In genomic region chr12:106329231-106329985, GRCh38 we compare ENCODE assay signal across 15 cellular contexts. TPM values are rescaled to one million over a fixed set of nuclear protein-coding genes. Genes with fewer than 3 reads are reported as not detected.
DNase-seq lines count a peak whose midpoint lies in the region; ATAC-seq and TF ChIP-seq lines count a peak whose summit lies in the region.
"Had no signal": no experiment of that assay in that cellular context is flagged by ENCODE, and none has a peak within 500 bp of the region (broad histone marks: within the 10 kb centered on the region; RNA-seq: fewer than 3 reads in every experiment).

No MANE protein-coding gene starts in this region.

- H3K27ac ChIP-seq in heart right ventricle (peak overlapping the region in 5 of 10 donors; percentile 7 to 46 (median 32)), right cardiac atrium (ENCODE audit: low read length) (no peak overlapping the region), SK-N-MC (peak overlapping the region; percentile 86), vagina (peak overlapping the region; percentile 68), sigmoid colon (no peak overlapping the region)
- H3K27ac ChIP-seq: Peyer's patch, thoracic aorta had no signal

- intact Hi-C loops in heart right ventricle (cut with DNase I) = no loop called here
- intact Hi-C loops in right cardiac atrium (cut with DNase I) = no loop called here
- intact Hi-C loops in vagina (cut with DNase I) = no loop called here
- intact Hi-C loops in sigmoid colon (cut with DNase I) = no loop called here

- H3K9ac ChIP-seq in SK-N-MC (ENCODE audit: insufficient read length) = peak overlapping the region; percentile 39

- no peaks in the 10 kb centered on the region for H3K9me3 ChIP-seq in heart right ventricle
- H3K9me3 ChIP-seq in right cardiac atrium (ENCODE audit: control insufficient read depth, low read length) = no peaks in the 10 kb centered on the region
- no peaks in the 10 kb centered on the region; the same call in 1 of the 2 replicates for H3K9me3 ChIP-seq in SK-N-MC (ENCODE audit: low read depth, low read length)
- no peaks in the 10 kb centered on the region for H3K9me3 ChIP-seq in vagina
- H3K9me3 ChIP-seq in sigmoid colon = no peaks in the 10 kb centered on the region
- H3K9me3 ChIP-seq: Peyer's patch, thoracic aorta had no signal

- peak in 6 of 8 donors; percentile 43 to 65 (median 53) for ATAC-seq in heart right ventricle
- no peak for ATAC-seq in right cardiac atrium
- no peak for ATAC-seq in stimulated activated naive CD8-positive, alpha-beta T cell treated with anti-CD3 and anti-CD28 coated beads, Interleukin-15, Interleukin-2, amounts not matched to agents 100 U/mL and 50 U/mL, for 24 hours
- no peak for ATAC-seq in HG03378 (IDR thresholded peaks at IDR 0.05; ENCODE audit: unreplicated experiment)
- ATAC-seq: esophagus mucosa had no signal

- no peak for TF ChIP-seq EP300 in sigmoid colon (IDR thresholded peaks at IDR 0.05)

- TF ChIP-seq CTCF in heart right ventricle (IDR thresholded peaks at IDR 0.05) (no peak), vagina (IDR thresholded peaks at IDR 0.05) (no peak), sigmoid colon (IDR thresholded peaks at IDR 0.05) (no peak)

- H3K36me3 ChIP-seq in heart right ventricle (peaks cover 0 to 100% (median 41%) of the 10 kb centered on the region in 9 donors), SK-N-MC (ENCODE audit: insufficient read depth, low read length) (no peaks in the 10 kb centered on the region; the same call in 1 of the 2 replicates), vagina (peaks cover 0 to 30% of the 10 kb centered on the region in 2 donors), sigmoid colon (peaks cover 10 to 82% (median 19%) of the 10 kb centered on the region in 4 donors)

- H3K4me3 ChIP-seq in heart right ventricle (no peak overlapping the region), right cardiac atrium (ENCODE audit: low read length) (no peak overlapping the region), SK-N-MC (peak overlapping the region; percentile 56), vagina (no peak overlapping the region), sigmoid colon (no peak overlapping the region)
- H3K4me3 ChIP-seq: Peyer's patch, thoracic aorta had no signal

- peaks cover 0 to 45% (median 18%) of the 10 kb centered on the region in 9 donors for H3K4me1 ChIP-seq in heart right ventricle
- no peaks in the 10 kb centered on the region for H3K4me1 ChIP-seq in right cardiac atrium (ENCODE audit: control insufficient read depth, insufficient read depth, low read length)
- peaks cover 31% of the 10 kb centered on the region for H3K4me1 ChIP-seq in vagina
- peaks cover 0 to 11% (median 7%) of the 10 kb centered on the region in 4 donors for H3K4me1 ChIP-seq in sigmoid colon
- H3K4me1 ChIP-seq: Peyer's patch had no signal

- no peak for TF ChIP-seq POLR2A in vagina (IDR thresholded peaks at IDR 0.05)
- TF ChIP-seq POLR2A in sigmoid colon (IDR thresholded peaks at IDR 0.05) = no peak

- DNase-seq in heart right ventricle = no peak
- no peak for DNase-seq in right cardiac atrium
- no peak for DNase-seq in SK-N-MC (ENCODE audit: low read depth, low spot score)
- DNase-seq in left kidney (ENCODE audit: low read depth, low spot score) = peak; percentile 30
- no peak for DNase-seq in vagina (ENCODE audit: extremely low spot score in 2 of 2)
- DNase-seq in stimulated activated naive CD8-positive, alpha-beta T cell treated with anti-CD3 and anti-CD28 coated beads, Interleukin-15, Interleukin-2, amounts not matched to agents 100 U/mL and 50 U/mL, for 24 hours = no peak
- no peak for DNase-seq in sigmoid colon
- DNase-seq: activated CD4-positive, alpha-beta T cell treated with anti-CD3 and anti-CD28 coated beads for 1 hour; mesendoderm; NCI-H226; occipital lobe; Peyer's patch had no signal

- H3K27me3 ChIP-seq in heart right ventricle (no peaks in the 10 kb centered on the region), right cardiac atrium (ENCODE audit: control insufficient read depth, insufficient read depth) (no peaks in the 10 kb centered on the region), vagina (no peaks in the 10 kb centered on the region), sigmoid colon (no peaks in the 10 kb centered on the region)
- H3K27me3 ChIP-seq: Peyer's patch had no signal

- 58 to 71% methylated on average over 12 of the region's 12 CpGs for WGBS in heart right ventricle, 2 donors
- WGBS in right cardiac atrium = 83% methylated on average over 12 of the region's 12 CpGs
- 22 to 69% methylated on average over 12 of the region's 12 CpGs for WGBS in sigmoid colon, 2 donors

RNA-seq across cellular contexts. Expression of gene TCP11L2, which starts 26.9 kb away (rescaled TPM):
- total RNA-seq in heart right ventricle (100 to 1,000 TPM in 9 of 10 donors, 10 to 100 TPM in 1; 77.6 to 168 (median 120) TPM), right cardiac atrium (10 to 100 TPM; 54.0 to 64.5 (median 61.9) TPM), vagina (47.1 TPM), sigmoid colon (10 to 100 TPM; 38.4 to 53.5 (median 49.3) TPM)
- polyA plus RNA-seq in heart right ventricle (10 to 100 TPM in 1 of 2 donors, 1 to 10 TPM in 1; 4.9 to 15.4 TPM), right cardiac atrium (14.2 TPM), sigmoid colon (1 to 10 TPM; 3.0 to 9.5 (median 9.3) TPM)

RNA-seq across cellular contexts. Expression of gene POLR3B, which starts 28.1 kb away (rescaled TPM):
- total RNA-seq in heart right ventricle = 10 to 100 TPM in 4 of 10 donors, 1 to 10 TPM in 6; 7.4 to 12.0 (median 9.6) TPM
- polyA plus RNA-seq in heart right ventricle = 1 to 10 TPM; 2.0 to 5.0 TPM
- total RNA-seq in right cardiac atrium = 1 to 10 TPM; 7.1 to 8.6 (median 7.9) TPM
- polyA plus RNA-seq in right cardiac atrium = 3.4 TPM
- 10.1 TPM for total RNA-seq in vagina
- total RNA-seq in sigmoid colon = 1 to 10 TPM; 3.9 to 5.4 (median 4.8) TPM
- polyA plus RNA-seq in sigmoid colon = 1 to 10 TPM; 1.8 to 4.0 (median 3.5) TPM

Comparison
In these comparisons a context has a peak if more than half of its experiments do, and no peak if none do; other contexts are left out.
1. ATAC-seq: peak in heart right ventricle (6 of 8); none in right cardiac atrium (0 of 2), stimulated activated naive CD8-positive, alpha-beta T cell treated with anti-CD3 and anti-CD28 coated beads, Interleukin-15, Interleukin-2, amounts not matched to agents 100 U/mL and 50 U/mL, for 24 hours (single experiment) and HG03378 (single experiment).
2. H3K27ac ChIP-seq: peak in SK-N-MC (single experiment) and vagina (single experiment); none in right cardiac atrium (single experiment) and sigmoid colon (0 of 4).